17 cellular contexts compared by ENCODE assay signal in genomic region chr6:164845773-164846172, GRCh38.
DNase-seq lines count a peak whose midpoint lies in the region; ATAC-seq and TF ChIP-seq lines count a peak whose summit lies in the region.
"Had no signal": no experiment of that assay in that cellular context is flagged by ENCODE, and none has a peak within 500 bp of the region (broad histone marks: within the 10 kb centered on the region; RNA-seq: fewer than 3 reads in every experiment).

No MANE protein-coding gene starts in this region.

- no peak overlapping the region for H2BK12ac ChIP-seq in neuronal stem cell (ENCODE audit: low read length)

- H3K4me3 ChIP-seq in right cardiac atrium (ENCODE audit: low read length) (no peak overlapping the region), neuronal stem cell (ENCODE audit: low read length in 2 of 2) (no peak overlapping the region)
- H3K4me3 ChIP-seq: BLaER1, GM23248 had no signal

- peaks cover 0 to 20% (median 0%) of the 10 kb centered on the region in 5 experiments for H3K9me3 Mint-ChIP-seq in brain

- no peak overlapping the region for H2AK5ac ChIP-seq in neuronal stem cell (ENCODE audit: low read depth, low read length)

- H3K79me1 ChIP-seq in neuronal stem cell (ENCODE audit: low read depth, low read length), result no peaks in the 10 kb centered on the region

- TF ChIP-seq CTCF in brain (conservative IDR thresholded peaks at IDR 0.05), result no peak

- no peak overlapping the region for H3K4me3 Mint-ChIP-seq in brain
- H3K4me3 Mint-ChIP-seq: B cell; CD4-positive, CD25-positive, alpha-beta regulatory T cell; CD8-positive, alpha-beta T cell had no signal

- no peak overlapping the region for H3K18ac ChIP-seq in neuronal stem cell (ENCODE audit: low read length)

- H3K27me3 Mint-ChIP-seq in brain, result no peaks in the 10 kb centered on the region
- H3K27me3 Mint-ChIP-seq: B cell; CD4-positive, CD25-positive, alpha-beta regulatory T cell had no signal

- H3K27me3 ChIP-seq in right cardiac atrium (ENCODE audit: control insufficient read depth, insufficient read depth), result no peaks in the 10 kb centered on the region
- H3K27me3 ChIP-seq in neuronal stem cell (ENCODE audit: control insufficient read depth in 3 of 3, insufficient read depth in 3 of 3, low read depth in 1 of 3, low read length in 3 of 3), result no peaks in the 10 kb centered on the region
- H3K27me3 ChIP-seq: BLaER1 had no signal

- H3K36me3 ChIP-seq in neuronal stem cell (replicated peaks in 1 of 2; ENCODE audit: control insufficient read depth in 2 of 2, insufficient read depth in 2 of 2, low read length in 2 of 2), result no peaks in the 10 kb centered on the region
- H3K36me3 ChIP-seq: BLaER1 had no signal

- H4K91ac ChIP-seq in neuronal stem cell (ENCODE audit: low read depth, low read length, poor library complexity), result no peak overlapping the region

- peaks cover 4% of the 10 kb centered on the region for H3K4me1 Mint-ChIP-seq in brain
- H3K4me1 Mint-ChIP-seq: B cell; CD4-positive, CD25-positive, alpha-beta regulatory T cell had no signal

- H3K4me1 ChIP-seq in right cardiac atrium (ENCODE audit: control insufficient read depth, insufficient read depth, low read length) (no peaks in the 10 kb centered on the region), neuronal stem cell (ENCODE audit: control insufficient read depth in 2 of 2, insufficient read depth in 1 of 2, low read depth in 1 of 2, low read length in 2 of 2) (no peaks in the 10 kb centered on the region)
- H3K4me1 ChIP-seq: BLaER1, Caco-2 had no signal

- no peak overlapping the region for H2BK15ac ChIP-seq in neuronal stem cell (ENCODE audit: low read length)

- no peaks in the 10 kb centered on the region for H3K9me3 ChIP-seq in right cardiac atrium (ENCODE audit: control insufficient read depth, low read length)
- H3K9me3 ChIP-seq in neuronal stem cell (replicated peaks in 1 of 2; ENCODE audit: control insufficient read depth in 2 of 2, insufficient read depth in 1 of 2, low read depth in 1 of 2, low read length in 2 of 2), result no peaks in the 10 kb centered on the region
- H3K9me3 ChIP-seq: BLaER1, Caco-2 had no signal

- no peaks in the 10 kb centered on the region for H3K36me3 Mint-ChIP-seq in brain
- H3K36me3 Mint-ChIP-seq: CD4-positive, CD25-positive, alpha-beta regulatory T cell; CD8-positive, alpha-beta T cell had no signal

- H4K8ac ChIP-seq in neuronal stem cell (ENCODE audit: low read depth, low read length), result no peak overlapping the region

- H3K14ac ChIP-seq in neuronal stem cell (ENCODE audit: low read length), result no peak overlapping the region

- peak overlapping the region in 3 of 5 experiments; percentile 12 to 34 (median 28) for H3K27ac Mint-ChIP-seq in brain
- H3K27ac Mint-ChIP-seq: B cell; CD4-positive, CD25-positive, alpha-beta regulatory T cell; CD8-positive, alpha-beta T cell had no signal

- H2AFZ ChIP-seq in neuronal stem cell (ENCODE audit: low read length), result peak overlapping the region; percentile 53
- H2AFZ ChIP-seq: GM23248 had no signal

- no peak overlapping the region for H2BK5ac ChIP-seq in neuronal stem cell (ENCODE audit: low read length)

- no peak overlapping the region for H3K9ac ChIP-seq in neuronal stem cell (ENCODE audit: low read depth, low read length, poor library complexity)
- H3K9ac ChIP-seq: BLaER1, GM23248 had no signal

- H3K23ac ChIP-seq in neuronal stem cell (ENCODE audit: low read depth, low read length, poor library complexity), result no peak overlapping the region

- WGBS in right cardiac atrium, result 51% methylated on average over 1 of the region's 1 CpG
- WGBS in neuronal stem cell (ENCODE audit: extremely low coverage in 2 of 2, insufficient read length in 2 of 2, insufficient replicate concordance in 1 of 2), 2 donors, result no CpG with 5 or more reads among the region's 1 CpG

- intact Hi-C loops in Right ventricle myocardium inferior (cut with DNase I), result no loop called here
- intact Hi-C loops in right cardiac atrium (cut with DNase I), result no loop called here

- no peak overlapping the region for H3K4me2 ChIP-seq in neuronal stem cell (ENCODE audit: insufficient read depth, low read length, poor library complexity, severe bottlenecking)
- H3K4me2 ChIP-seq: BLaER1 had no signal

- no peak for DNase-seq in Right ventricle myocardium inferior (ENCODE audit: missing footprints)
- no peak for DNase-seq in right cardiac atrium
- peak; percentile 55 for DNase-seq in SK-N-DZ (ENCODE audit: low spot score)
- no peak for DNase-seq in neuronal stem cell (ENCODE audit: low spot score)
- DNase-seq in A172 (ENCODE audit: low spot score), result no peak
- DNase-seq: Caco-2; CD4-positive, CD25-positive, alpha-beta regulatory T cell; CD8-positive, alpha-beta T cell; DMS153; DND-41; GM23248; H7; HCEC 1CT had no signal

- no peak overlapping the region for H3K27ac ChIP-seq in right cardiac atrium (ENCODE audit: low read length)
- H3K27ac ChIP-seq in neuronal stem cell (replicated peaks; ENCODE audit: low read length), result no peak overlapping the region
- H3K27ac ChIP-seq: BLaER1, C4-2B, GM23248 had no signal

- ATAC-seq in Right ventricle myocardium inferior, result peak; percentile 52
- ATAC-seq in right cardiac atrium, result no peak
- ATAC-seq: CD8-positive, alpha-beta T cell had no signal

- no peak overlapping the region for H3K4ac ChIP-seq in neuronal stem cell (ENCODE audit: low read length)

- H2BK120ac ChIP-seq in neuronal stem cell (ENCODE audit: low read depth, low read length), result no peak overlapping the region
